ENCODE assay signal across 15 cellular contexts in the genomic region with DNA sequence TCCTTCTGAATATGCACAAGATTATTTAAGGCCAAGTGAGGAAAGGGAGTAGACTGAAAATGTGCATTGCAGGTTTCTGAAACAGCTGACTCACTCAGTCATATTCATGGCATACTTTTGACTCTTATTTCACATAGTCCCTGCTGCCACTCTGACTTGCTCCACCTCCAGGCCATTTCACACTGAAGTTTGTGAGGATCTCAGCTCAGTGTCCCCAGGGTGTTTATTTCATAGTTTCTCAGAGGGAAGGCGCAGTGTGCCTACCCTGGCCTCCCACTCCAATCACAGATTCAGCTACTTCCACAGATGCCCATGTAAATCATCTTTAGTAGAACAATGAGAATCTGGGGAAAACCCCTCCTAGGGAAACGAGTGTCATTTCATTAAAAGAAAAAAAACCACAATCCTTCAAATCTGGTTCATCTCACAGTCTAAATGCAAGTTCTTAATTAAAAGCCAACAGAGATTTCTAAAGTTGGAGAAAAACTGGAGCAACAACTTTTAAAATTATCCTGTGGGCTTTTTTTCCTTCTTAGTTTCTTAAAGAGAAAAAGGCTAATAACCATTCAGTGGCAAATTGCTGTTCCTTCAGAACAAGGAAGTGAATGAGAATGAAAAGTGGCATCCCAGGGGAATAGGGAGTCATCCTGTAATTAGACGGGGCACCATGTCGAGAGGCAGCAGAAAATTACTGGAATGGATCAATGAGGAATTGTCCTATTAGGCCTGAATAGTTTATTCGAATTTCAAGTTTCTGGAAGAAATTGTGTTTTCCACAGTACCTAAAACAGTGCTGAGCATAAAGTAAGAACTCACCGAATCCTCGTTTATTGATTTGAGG.
A peak's percentile ranks its signal among the peaks of the same experiment; 100 is the strongest.
DNase-seq lines count a peak whose midpoint lies in the region; ATAC-seq lines count a peak whose summit lies in the region.
"Had no signal": no experiment of that assay in that cellular context is flagged by ENCODE, and none has a peak within 500 bp of the region (broad histone marks: within the 10 kb centered on the region; RNA-seq: fewer than 3 reads in every experiment).

No MANE protein-coding gene starts in this region.

- no peaks in the 10 kb centered on the region for H3K36me3 ChIP-seq in BLaER1 treated with 17β-estradiol and CSF1 and Interleukin-3, amounts not matched to agents 10 nM and 100 nM

- H3K27me3 ChIP-seq in BLaER1 treated with 17β-estradiol and CSF1 and Interleukin-3, amounts not matched to agents 10 nM and 100 nM, result no peaks in the 10 kb centered on the region

- H3K9ac ChIP-seq in BLaER1 treated with 17β-estradiol and CSF1 and Interleukin-3, amounts not matched to agents 10 nM and 100 nM, result no peak overlapping the region

- H3K4me3 ChIP-seq in BLaER1 treated with 17β-estradiol and CSF1 and Interleukin-3, amounts not matched to agents 10 nM and 100 nM, result no peak overlapping the region

- DNase-seq in NCI-H2227 treated with DMSO at 0.1 percent for 48 hours (lab: John Stamatoyannopoulos, UW), result peak; percentile 34
- DNase-seq in fibroblast of gingiva (ENCODE audit: low read depth), result peak; percentile 77
- DNase-seq in activated CD8-positive, alpha-beta memory T cell treated with anti-CD3 and anti-CD28 coated beads, Interleukin-2, amount 50 U/mL, for 4 hours, result no peak
- DNase-seq in SKM-1 (lab: John Stamatoyannopoulos, UW; ENCODE audit: unreplicated experiment), result no peak
- DNase-seq in stimulated activated CD8-positive, alpha-beta memory T cell treated with anti-CD3 and anti-CD28 coated beads, Interleukin-4, amount 100 ng/mL, for 48 hours, result no peak
- DNase-seq: anterior cingulate cortex; islet precursor cell; KBM-7; naive B cell; NCI-H524 treated with DMSO at 0.1 percent for 48 hours; stimulated activated CD4-positive, alpha-beta T cell treated with anti-CD3 and anti-CD28 coated beads, Interleukin-12 subunit alpha, Interleukin-12 subunit beta, amount 100 ng/mL, for 4 hours had no signal

- no peaks in the 10 kb centered on the region for H3K9me3 ChIP-seq in BLaER1 treated with 17β-estradiol and CSF1 and Interleukin-3, amounts not matched to agents 10 nM and 100 nM (replicated peaks in 1 of 11)

- peak; percentile 47 for ATAC-seq in GM21529 (IDR thresholded peaks at IDR 0.05; ENCODE audit: unreplicated experiment)
- ATAC-seq in HG03354 (IDR thresholded peaks at IDR 0.05; ENCODE audit: poor library complexity, severe bottlenecking, unreplicated experiment), result no peak

- no peak overlapping the region for H3K27ac ChIP-seq in BLaER1 treated with 17β-estradiol and CSF1 and Interleukin-3, amounts not matched to agents 10 nM and 100 nM
- H3K27ac ChIP-seq: epithelial cell of prostate had no signal

- peaks cover 0 to 13% (median 8%) of the 10 kb centered on the region in 10 experiments; a peak in 13 of 20 replicates for H3K4me1 ChIP-seq in BLaER1 treated with 17β-estradiol and CSF1 and Interleukin-3, amounts not matched to agents 10 nM and 100 nM

- peak overlapping the region in 9 of 11 experiments; percentile 5 to 62 (median 16); a peak in 10 of 22 replicates for H3K4me2 ChIP-seq in BLaER1 treated with 17β-estradiol and CSF1 and Interleukin-3, amounts not matched to agents 10 nM and 100 nM

- H4K20me1 ChIP-seq in BLaER1 treated with 17β-estradiol and CSF1 and Interleukin-3, amounts not matched to agents 10 nM and 100 nM, result no peaks in the 10 kb centered on the region

Comparison
In these comparisons a context has a peak if more than half of its experiments do, and no peak if none do; other contexts are left out.
1. DNase-seq: peak in NCI-H2227 treated with DMSO at 0.1 percent for 48 hours (single experiment) and fibroblast of gingiva (single experiment); none in activated CD8-positive, alpha-beta memory T cell treated with anti-CD3 and anti-CD28 coated beads, Interleukin-2, amount 50 U/mL, for 4 hours (single experiment), SKM-1 (single experiment) and stimulated activated CD8-positive, alpha-beta memory T cell treated with anti-CD3 and anti-CD28 coated beads, Interleukin-4, amount 100 ng/mL, for 48 hours (single experiment).